Comparison of ENCODE assay signal across 22 cellular contexts in the genomic region with DNA sequence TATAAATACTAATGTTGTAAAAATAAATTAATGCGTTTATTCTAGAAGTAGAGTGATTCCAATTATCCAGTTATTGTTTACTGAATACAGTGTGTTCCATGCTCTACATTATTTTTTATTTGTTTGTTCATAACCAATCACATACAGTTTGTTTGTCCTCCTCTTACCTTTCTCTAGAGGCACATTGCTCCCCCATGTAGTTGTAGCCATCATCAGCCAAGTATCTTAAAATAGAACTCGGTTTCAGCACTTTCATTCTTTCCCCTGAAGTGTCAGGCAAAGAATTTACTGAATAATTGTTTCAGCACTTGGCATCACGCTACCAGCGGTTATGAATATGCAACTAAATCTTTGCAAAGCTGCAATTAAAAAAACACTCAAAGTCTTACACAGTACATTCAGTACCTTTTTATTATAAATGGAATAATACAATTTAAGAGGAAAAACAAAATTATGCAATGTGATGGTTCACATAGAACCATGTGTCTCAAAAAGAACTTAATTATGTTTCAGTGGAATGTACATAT.
DNase-seq lines count a peak whose midpoint lies in the region; ATAC-seq and TF ChIP-seq lines count a peak whose summit lies in the region.
"Had no signal": no experiment of that assay in that cellular context is flagged by ENCODE, and none has a peak within 500 bp of the region (broad histone marks: within the 10 kb centered on the region; RNA-seq: fewer than 3 reads in every experiment).

No MANE protein-coding gene starts in this region.

- WGBS in gastroesophageal sphincter (ENCODE audit: low coverage in 1 of 2), 2 donors = 58 to 64% methylated on average over 4 of the region's 4 CpGs

- H3K9me3 ChIP-seq in right atrium auricular region = peaks cover 0 to 2% of the 10 kb centered on the region in 2 donors
- no peaks in the 10 kb centered on the region for H3K9me3 ChIP-seq in gastroesophageal sphincter
- H3K9me3 ChIP-seq: A549, BE2C had no signal

- intact Hi-C loops in Right ventricle myocardium superior (cut with DNase I) = no loop called here

- H3K27ac ChIP-seq in right atrium auricular region (no peak overlapping the region), gastroesophageal sphincter (peak overlapping the region; percentile 56 to 67 (median 62))
- H3K27ac ChIP-seq: A549; BLaER1 treated with 17β-estradiol and CSF1 and Interleukin-3, amounts not matched to agents 10 nM and 100 nM had no signal

- ATAC-seq in Right ventricle myocardium superior (ENCODE audit: poor library complexity) (peak; percentile 43), gastroesophageal sphincter (peak; percentile 93), GM21423 (IDR thresholded peaks at IDR 0.05; ENCODE audit: unreplicated experiment) (no peak)
- ATAC-seq: A549, GM12878, GM23338, HCT116 had no signal

- H3K4me3 ChIP-seq in right atrium auricular region (no peak overlapping the region), gastroesophageal sphincter (no peak overlapping the region)
- H3K4me3 ChIP-seq: A549; BLaER1 treated with 17β-estradiol and CSF1 and Interleukin-3, amounts not matched to agents 10 nM and 100 nM; GM12878; GM23338 had no signal

- TF ChIP-seq CTCF in right atrium auricular region (IDR thresholded peaks at IDR 0.05) (no peak), gastroesophageal sphincter (IDR thresholded peaks at IDR 0.05) (no peak)

- DNase-seq in Right ventricle myocardium superior = no peak
- no peak for DNase-seq in right atrium auricular region (ENCODE audit: low spot score)
- peak; percentile 9 for DNase-seq in inferior parietal cortex (ENCODE audit: extremely low spot score)
- no peak for DNase-seq in NCI-H146 treated with DMSO at 0.1 percent for 48 hours (lab: John Stamatoyannopoulos, UW; ENCODE audit: unreplicated experiment)
- DNase-seq: 8988T; ACHN; AML-193; BE2C; CD4-positive, alpha-beta T cell; CD8-positive, alpha-beta memory T cell; DMS 273 treated with DMSO at 0.1 percent for 48 hours; DMS79; EL; GDM1; H9 had no signal

- no peak for TF ChIP-seq EP300 in gastroesophageal sphincter (IDR thresholded peaks at IDR 0.05)

- H3K36me3 ChIP-seq in right atrium auricular region (no peaks in the 10 kb centered on the region), gastroesophageal sphincter (no peaks in the 10 kb centered on the region)
- H3K36me3 ChIP-seq: BE2C; BLaER1 treated with 17β-estradiol and CSF1 and Interleukin-3, amounts not matched to agents 10 nM and 100 nM had no signal

- H3K27me3 ChIP-seq in right atrium auricular region = no peaks in the 10 kb centered on the region
- no peaks in the 10 kb centered on the region for H3K27me3 ChIP-seq in gastroesophageal sphincter
- H3K27me3 ChIP-seq: BE2C; BLaER1 treated with 17β-estradiol and CSF1 and Interleukin-3, amounts not matched to agents 10 nM and 100 nM had no signal

- no peak for TF ChIP-seq POLR2A in gastroesophageal sphincter (IDR thresholded peaks at IDR 0.05)

- H3K4me1 ChIP-seq in right atrium auricular region = no peaks in the 10 kb centered on the region
- peaks cover 5 to 17% (median 5%) of the 10 kb centered on the region in 3 donors for H3K4me1 ChIP-seq in gastroesophageal sphincter
- H3K4me1 ChIP-seq: A549; BE2C; BLaER1 treated with 17β-estradiol and CSF1 and Interleukin-3, amounts not matched to agents 10 nM and 100 nM had no signal

Comparison
In these comparisons a context has a peak if more than half of its experiments do, and no peak if none do; other contexts are left out.
1. H3K27ac ChIP-seq: peak in gastroesophageal sphincter (4 of 4); none in right atrium auricular region (0 of 2).